In the genomic region with DNA sequence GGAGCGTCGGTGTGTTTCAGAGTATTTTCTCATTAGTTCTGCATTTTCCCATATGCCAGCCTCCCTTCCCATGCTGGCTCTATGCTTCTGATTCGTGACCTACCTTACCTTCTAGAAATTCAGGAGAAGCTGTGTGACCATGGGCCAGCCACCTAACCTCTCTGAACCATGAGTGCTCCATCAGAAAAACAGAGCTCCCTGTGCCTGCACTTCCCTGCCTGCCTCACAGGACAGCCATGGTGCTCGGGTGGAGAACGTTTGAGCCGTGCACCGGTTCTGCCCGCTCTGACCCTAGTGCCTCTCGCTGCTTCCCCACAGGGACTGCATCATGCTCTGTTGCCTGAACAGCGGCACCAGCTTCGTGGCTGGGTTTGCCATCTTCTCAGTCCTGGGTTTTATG, we compare ENCODE assay signal across 24 cellular contexts.
"Had no signal": no experiment of that assay in that cellular context is flagged by ENCODE, and none has a peak within 500 bp of the region (broad histone marks: within the 10 kb centered on the region; RNA-seq: fewer than 3 reads in every experiment).

No MANE protein-coding gene starts in this region.

- H3K27ac ChIP-seq: heart right ventricle, hepatocyte, lower lobe of right lung, neutrophil, right atrium auricular region, right lobe of liver, stomach, testis, thyroid gland, transverse colon, uterus had no signal

- FAIRE-seq: keratinocyte had no signal

- H3K27me3 ChIP-seq: right atrium auricular region, right lobe of liver, testis, thyroid gland, uterus had no signal

- ATAC-seq: heart right ventricle; left cardiac atrium; left lobe of liver; lower lobe of right lung; naive thymus-derived CD8-positive, alpha-beta T cell; right lobe of liver; stimulated activated naive B cell treated with anti-CD40 and anti-IgM and Interleukin-4, amounts not matched to agents 10 μg/mL and 1 μg/mL and 100 μg/mL, for 72 hours; stimulated activated naive CD8-positive, alpha-beta T cell treated with anti-CD3 and anti-CD28 coated beads, Interleukin-15, Interleukin-2, amounts not matched to agents 100 U/mL and 50 U/mL, for 24 hours had no signal

- H3K4me3 ChIP-seq: heart right ventricle, hepatocyte, lower lobe of right lung, right atrium auricular region, right lobe of liver, smooth muscle cell, stomach, testis, thyroid gland, transverse colon, uterus had no signal

- H3K79me2 ChIP-seq: hepatocyte had no signal

- H2AFZ ChIP-seq: hepatocyte had no signal

- DNase-seq: heart right ventricle; kidney glomerular epithelial cell; left cardiac atrium; lower lobe of right lung; mammary epithelial cell; mesenchymal stem cell; occipital lobe; stimulated activated CD4-positive, alpha-beta T cell treated with anti-CD3 and anti-CD28 coated beads, Interleukin-2, amount 100 ng/mL, for 24 hours; stimulated activated CD4-positive, alpha-beta T cell treated with anti-CD3 and anti-CD28 coated beads, Interleukin-4, amount 100 ng/mL, for 1 hour; stimulated activated naive B cell treated with anti-CD40 and anti-IgM and Interleukin-4, amounts not matched to agents 10 μg/mL and 1 μg/mL and 100 μg/mL, for 72 hours; stimulated activated naive CD8-positive, alpha-beta T cell treated with anti-CD3 and anti-CD28 coated beads, Interleukin-15, Interleukin-2, amounts not matched to agents 100 U/mL and 50 U/mL, for 24 hours; stomach; testis; thyroid gland; transverse colon; uterus had no signal

- H3K4me1 ChIP-seq: heart right ventricle, lower lobe of right lung, right atrium auricular region, right lobe of liver, stomach, testis, thyroid gland, transverse colon, uterus had no signal

- H3K4me2 ChIP-seq: hepatocyte, smooth muscle cell had no signal

- H3K9me3 ChIP-seq: lower lobe of right lung, neutrophil, right lobe of liver, testis, thyroid gland, transverse colon, uterus had no signal

- H3K36me3 ChIP-seq: heart right ventricle, lower lobe of right lung, neutrophil, right atrium auricular region, right lobe of liver, stomach, thyroid gland, transverse colon, uterus had no signal
